Comparison of ENCODE assay signal across 8 cellular contexts in genomic region chr7:122886357-122887081, GRCh38. TPM values are rescaled to one million over a fixed set of nuclear protein-coding genes. Genes with fewer than 3 reads are reported as not detected.
DNase-seq lines count a peak whose midpoint lies in the region; ATAC-seq lines count a peak whose summit lies in the region.

Gene CADPS2, minus strand, starts transcription at chr7:122886460. Its CDS starts 123 bp downstream, at chr7:122886337.

- peak within 1 kb of the TSS; percentile 99 for H3K4me2 ChIP-seq in mesenchymal stem cell (ENCODE audit: low read length, poor library complexity, severe bottlenecking)

- no peak within 1 kb of the TSS for H3K27ac Mint-ChIP-seq in activated CD4-positive, alpha-beta T cell treated with anti-CD3 and anti-CD28 coated beads, Interleukin-2, amount 10 ng/mL, durations not matched to agents 7 days and 5 days
- no peak within 1 kb of the TSS for H3K27ac Mint-ChIP-seq in T-helper 2 cell treated with Interferon-gamma antibody and Interleukin-4, amounts not matched to agents 5 μg/mL and 100 μg/mL, for 36 hours

- H3K36me3 Mint-ChIP-seq in activated CD4-positive, alpha-beta T cell treated with anti-CD3 and anti-CD28 coated beads, Interleukin-2, amount 10 ng/mL, durations not matched to agents 7 days and 5 days (ENCODE audit: low read depth): no peaks in the 10 kb centered on the region
- peaks cover 1% of the 10 kb centered on the region for H3K36me3 Mint-ChIP-seq in T-helper 2 cell treated with Interferon-gamma antibody and Interleukin-4, amounts not matched to agents 5 μg/mL and 100 μg/mL, for 36 hours (ENCODE audit: low read depth)

- peak within 1 kb of the TSS; percentile 38 for H3K27ac ChIP-seq in epithelial cell of prostate
- peak within 1 kb of the TSS; percentile 47 for H3K27ac ChIP-seq in mesenchymal stem cell (ENCODE audit: low read length, poor library complexity, severe bottlenecking)
- peak within 1 kb of the TSS; percentile 25 for H3K27ac ChIP-seq in temporal lobe (ENCODE audit: low read depth, low read length)

- CTCF ChIA-PET in activated CD4-positive, alpha-beta T cell treated with anti-CD3 and anti-CD28 coated beads, Interleukin-2, amount 10 ng/mL, durations not matched to agents 7 days and 5 days (lab: Charles Lee): no interaction called here

- peak within 1 kb of the TSS; percentile 88 for H3K9ac ChIP-seq in mesenchymal stem cell (ENCODE audit: low read length)

- H3K4me1 ChIP-seq in mesenchymal stem cell (ENCODE audit: control insufficient read depth, insufficient read depth, low read depth, low read length): peaks cover 2% of the 10 kb centered on the region

- H3K36me3 ChIP-seq in mesenchymal stem cell (ENCODE audit: control insufficient read depth in 1 of 2, insufficient read depth in 2 of 2, low read depth in 1 of 2, low read length in 2 of 2): no peaks in the 10 kb centered on the region

- peak within 1 kb of the TSS in 1 of 2 experiments; percentile 86 for H3K23ac ChIP-seq in mesenchymal stem cell (ENCODE audit: low read length in 2 of 2)

- H2AFZ ChIP-seq in mesenchymal stem cell (ENCODE audit: low read depth, low read length): peak within 1 kb of the TSS; percentile 86

- peak; percentile 77 for ATAC-seq in HG02571 (IDR thresholded peaks at IDR 0.05; ENCODE audit: unreplicated experiment)

- H3K14ac ChIP-seq in mesenchymal stem cell (ENCODE audit: low read length in 2 of 2): peak within 1 kb of the TSS in 1 of 2 experiments; percentile 63

- no peaks in the 10 kb centered on the region for H3K27me3 ChIP-seq in mesenchymal stem cell (ENCODE audit: control insufficient read depth in 1 of 2, insufficient read depth in 1 of 2, low read length in 2 of 2)

- H4K8ac ChIP-seq in mesenchymal stem cell (ENCODE audit: low read length): peak within 1 kb of the TSS; percentile 88

- H3K27me3 Mint-ChIP-seq in activated CD4-positive, alpha-beta T cell treated with anti-CD3 and anti-CD28 coated beads, Interleukin-2, amount 10 ng/mL, durations not matched to agents 7 days and 5 days: peaks cover 55% of the 10 kb centered on the region
- peaks cover 53% of the 10 kb centered on the region for H3K27me3 Mint-ChIP-seq in T-helper 2 cell treated with Interferon-gamma antibody and Interleukin-4, amounts not matched to agents 5 μg/mL and 100 μg/mL, for 36 hours (ENCODE audit: low read depth)

- H3K9me3 Mint-ChIP-seq in activated CD4-positive, alpha-beta T cell treated with anti-CD3 and anti-CD28 coated beads, Interleukin-2, amount 10 ng/mL, durations not matched to agents 7 days and 5 days: no peaks in the 10 kb centered on the region
- H3K9me3 Mint-ChIP-seq in T-helper 2 cell treated with Interferon-gamma antibody and Interleukin-4, amounts not matched to agents 5 μg/mL and 100 μg/mL, for 36 hours: no peaks in the 10 kb centered on the region

- H3K4me1 Mint-ChIP-seq in activated CD4-positive, alpha-beta T cell treated with anti-CD3 and anti-CD28 coated beads, Interleukin-2, amount 10 ng/mL, durations not matched to agents 7 days and 5 days: peaks cover 8% of the 10 kb centered on the region
- H3K4me1 Mint-ChIP-seq in T-helper 2 cell treated with Interferon-gamma antibody and Interleukin-4, amounts not matched to agents 5 μg/mL and 100 μg/mL, for 36 hours (ENCODE audit: low read depth): peaks cover 7% of the 10 kb centered on the region

- WGBS in mesenchymal stem cell: under 1% methylated on average over 58 of the region's 73 CpGs

- H2BK120ac ChIP-seq in mesenchymal stem cell (ENCODE audit: low read depth, low read length): peak within 1 kb of the TSS; percentile 92

- H3K9me3 ChIP-seq in mesenchymal stem cell (ENCODE audit: control insufficient read depth, low read length): no peaks in the 10 kb centered on the region

- H3K4me3 Mint-ChIP-seq in activated CD4-positive, alpha-beta T cell treated with anti-CD3 and anti-CD28 coated beads, Interleukin-2, amount 10 ng/mL, durations not matched to agents 7 days and 5 days: peak within 1 kb of the TSS; percentile 49
- peak within 1 kb of the TSS; percentile 67 for H3K4me3 Mint-ChIP-seq in T-helper 2 cell treated with Interferon-gamma antibody and Interleukin-4, amounts not matched to agents 5 μg/mL and 100 μg/mL, for 36 hours

- peak within 1 kb of the TSS; percentile 44 for H2BK5ac ChIP-seq in mesenchymal stem cell (ENCODE audit: low read depth, low read length, poor library complexity, severe bottlenecking)

- H2AK5ac ChIP-seq in mesenchymal stem cell (ENCODE audit: low read length, severe bottlenecking): no peak within 1 kb of the TSS

- H3K4me3 ChIP-seq in mesenchymal stem cell (ENCODE audit: insufficient read depth in 1 of 2, low read depth in 1 of 2, low read length in 2 of 2): peak within 1 kb of the TSS; percentile 82 to 91

- H3K18ac ChIP-seq in mesenchymal stem cell (ENCODE audit: low read depth in 1 of 2, low read length in 2 of 2): peak within 1 kb of the TSS; percentile 82 to 96

- peak; percentile 8 for DNase-seq in activated CD4-positive, alpha-beta T cell treated with anti-CD3 and anti-CD28 coated beads, Interleukin-2, amount 10 ng/mL, durations not matched to agents 7 days and 5 days
- no peak for DNase-seq in activated CD4-positive, alpha-beta T cell treated with anti-CD3 and anti-CD28 coated beads, Interleukin-2, amount 50 U/mL, for 1 hour
- DNase-seq in NCI-H1105 (lab: John Stamatoyannopoulos, UW) (peak; percentile 70), epithelial cell of prostate (ENCODE audit: low read depth, low spot score) (peak; percentile 20), mesenchymal stem cell (peak; percentile 95)
- peak; percentile 13 for DNase-seq in T-helper 2 cell treated with Interferon-gamma antibody and Interleukin-4, amounts not matched to agents 5 μg/mL and 100 μg/mL, for 36 hours (ENCODE audit: low spot score)

- H3K4ac ChIP-seq in mesenchymal stem cell (ENCODE audit: low read depth in 1 of 2, low read length in 2 of 2): no peak within 1 kb of the TSS

- H4K91ac ChIP-seq in mesenchymal stem cell (ENCODE audit: low read length): peak within 1 kb of the TSS; percentile 78

- H2BK15ac ChIP-seq in mesenchymal stem cell (ENCODE audit: low read depth, poor library complexity, severe bottlenecking): peak within 1 kb of the TSS; percentile 52

- peak within 1 kb of the TSS in 1 of 2 experiments; percentile 90 for H2BK12ac ChIP-seq in mesenchymal stem cell (ENCODE audit: low read length in 2 of 2)

- POLR2A ChIA-PET in activated CD4-positive, alpha-beta T cell treated with anti-CD3 and anti-CD28 coated beads, Interleukin-2, amount 10 ng/mL, durations not matched to agents 7 days and 5 days (lab: Charles Lee): no interaction called here

- H3K79me1 ChIP-seq in mesenchymal stem cell (replicated peaks; ENCODE audit: low read length, poor library complexity, severe bottlenecking): peaks cover 1% of the 10 kb centered on the region

RNA-seq across cellular contexts. Expression of gene CADPS2, which starts in this region (rescaled TPM):
- not detected for total RNA-seq in activated CD4-positive, alpha-beta T cell treated with anti-CD3 and anti-CD28 coated beads, Interleukin-2, amount 10 ng/mL, durations not matched to agents 7 days and 5 days
- polyA plus RNA-seq in mesenchymal stem cell (2013, experiment 1 of 2): 8.1 TPM
- polyA plus RNA-seq in mesenchymal stem cell (2013, experiment 2 of 2): 7.6 TPM
- total RNA-seq in temporal lobe: 3.2 TPM

Comparison
In these comparisons a context has a peak if more than half of its experiments do, and no peak if none do; other contexts are left out.
1. Peak in DNase-seq in activated CD4-positive, alpha-beta T cell treated with anti-CD3 and anti-CD28 coated beads, Interleukin-2, amount 10 ng/mL, durations not matched to agents 7 days and 5 days; RNA of the gene not detected or under 1 TPM.